In genomic region chr14:81516941-81517797, GRCh38 we compare ENCODE assay signal across 12 cellular contexts. TPM values are rescaled to one million over a fixed set of nuclear protein-coding genes. Genes with fewer than 3 reads are reported as not detected.
A peak's percentile ranks its signal among the peaks of the same experiment; 100 is the strongest.
DNase-seq lines count a peak whose midpoint lies in the region; ATAC-seq and TF ChIP-seq lines count a peak whose summit lies in the region.
"Had no signal": no experiment of that assay in that cellular context is flagged by ENCODE, and none has a peak within 500 bp of the region (broad histone marks: within the 10 kb centered on the region; RNA-seq: fewer than 3 reads in every experiment).

No MANE protein-coding gene starts in this region.

- peaks cover 4% of the 10 kb centered on the region for H3K79me2 ChIP-seq in mammary epithelial cell (ENCODE audit: insufficient read depth, low read length)

- H3K36me3 Mint-ChIP-seq in activated CD4-positive, alpha-beta memory T cell treated with anti-CD3 and anti-CD28 coated beads for 36 hours = peaks cover 49% of the 10 kb centered on the region

- no peak overlapping the region for H3K27ac Mint-ChIP-seq in activated CD4-positive, alpha-beta memory T cell treated with anti-CD3 and anti-CD28 coated beads for 36 hours
- H3K27ac Mint-ChIP-seq: activated CD4-positive, alpha-beta memory T cell treated with anti-CD3 and anti-CD28 coated beads, Interleukin-2, amount 10 ng/mL, durations not matched to agents 7 days and 5 days had no signal

- TF ChIP-seq CTCF in breast epithelium (IDR thresholded peaks at IDR 0.05) = no peak
- TF ChIP-seq CTCF in mammary epithelial cell (conservative IDR thresholded peaks at IDR 0.05 in 1 of 2, IDR thresholded peaks at IDR 0.05 in 1 of 2; ENCODE audit: extremely low read depth in 1 of 2, insufficient read depth in 1 of 2, low read depth in 1 of 2, low read length in 2 of 2) = no peak
- no peak for TF ChIP-seq CTCF in fibroblast of pulmonary artery (IDR thresholded peaks at IDR 0.05; ENCODE audit: low read length, missing control alignments)
- no peak for TF ChIP-seq CTCF in vagina (IDR thresholded peaks at IDR 0.05)

- ATAC-seq in GM21825 (IDR thresholded peaks at IDR 0.05; ENCODE audit: unreplicated experiment) (no peak), HG02973 (IDR thresholded peaks at IDR 0.05; ENCODE audit: unreplicated experiment) (no peak)

- dilution Hi-C loops in mammary epithelial cell (cut with HindIII; ENCODE audit: low sequenced_read_pairs) = no loop called here

- no peak overlapping the region for H3K4me2 ChIP-seq in mammary epithelial cell (ENCODE audit: insufficient read depth, low read depth, low read length)
- H3K4me2 ChIP-seq: BLaER1 treated with 17β-estradiol and CSF1 and Interleukin-3, amounts not matched to agents 10 nM and 100 nM; KMS-11 had no signal

- H4K20me1 ChIP-seq in mammary epithelial cell (ENCODE audit: insufficient read depth, low read length) = no peaks in the 10 kb centered on the region

- no peaks in the 10 kb centered on the region for H3K9me3 ChIP-seq in breast epithelium
- H3K9me3 ChIP-seq in mammary epithelial cell (replicated peaks; ENCODE audit: insufficient read depth, low read length) = no peaks in the 10 kb centered on the region
- no peaks in the 10 kb centered on the region for H3K9me3 ChIP-seq in muscle layer of colon (ENCODE audit: low read length)
- no peaks in the 10 kb centered on the region for H3K9me3 ChIP-seq in vagina

- BruUV-seq in mammary epithelial cell (replicated peaks; lab: Mats Ljungman, UMichigan) = no TSS peak

- CTCF ChIA-PET in mammary epithelial cell (lab: Charles Lee; ENCODE audit: low non-redundant PET) = no interaction called here
- CTCF ChIA-PET in activated CD4-positive, alpha-beta memory T cell treated with anti-CD3 and anti-CD28 coated beads for 36 hours (lab: Charles Lee) = no interaction called here

- no peak overlapping the region for H3K4me3 Mint-ChIP-seq in activated CD4-positive, alpha-beta memory T cell treated with anti-CD3 and anti-CD28 coated beads for 36 hours
- H3K4me3 Mint-ChIP-seq: activated CD4-positive, alpha-beta memory T cell treated with anti-CD3 and anti-CD28 coated beads, Interleukin-2, amount 10 ng/mL, durations not matched to agents 7 days and 5 days had no signal

- H2AFZ ChIP-seq in mammary epithelial cell (ENCODE audit: low read depth, low read length) = no peak overlapping the region

- H3K36me3 ChIP-seq in breast epithelium = no peaks in the 10 kb centered on the region
- H3K36me3 ChIP-seq in mammary epithelial cell (ENCODE audit: insufficient read depth, low read length) = peaks cover under 1% of the 10 kb centered on the region
- peaks cover 8% of the 10 kb centered on the region for H3K36me3 ChIP-seq in muscle layer of colon (ENCODE audit: insufficient read depth, low read length)
- H3K36me3 ChIP-seq in vagina = peaks cover 0 to 23% of the 10 kb centered on the region in 2 donors

- no peaks in the 10 kb centered on the region for H3K9me3 Mint-ChIP-seq in activated CD4-positive, alpha-beta memory T cell treated with anti-CD3 and anti-CD28 coated beads for 36 hours
- H3K9me3 Mint-ChIP-seq: activated CD4-positive, alpha-beta memory T cell treated with anti-CD3 and anti-CD28 coated beads, Interleukin-2, amount 10 ng/mL, durations not matched to agents 7 days and 5 days had no signal

- H3K27me3 Mint-ChIP-seq in activated CD4-positive, alpha-beta memory T cell treated with anti-CD3 and anti-CD28 coated beads for 36 hours = no peaks in the 10 kb centered on the region
- H3K27me3 Mint-ChIP-seq: activated CD4-positive, alpha-beta memory T cell treated with anti-CD3 and anti-CD28 coated beads, Interleukin-2, amount 10 ng/mL, durations not matched to agents 7 days and 5 days had no signal

- POLR2A ChIA-PET in activated CD4-positive, alpha-beta memory T cell treated with anti-CD3 and anti-CD28 coated beads for 36 hours (lab: Charles Lee) = interaction anchor here (0.5 to 1.0 kb wide), 3 partner anchors 15 to 297 kb away, joined by 3 read pairs; partner anchors contain the start of gene GTF2A1

- no peak for TF ChIP-seq POLR2A in breast epithelium (IDR thresholded peaks at IDR 0.05)
- TF ChIP-seq POLR2A in vagina (IDR thresholded peaks at IDR 0.05) = no peak

- 60% methylated on average over 2 of the region's 2 CpGs for WGBS in mammary epithelial cell (ENCODE audit: low coverage, missing lambda C conversion rate)

- H3K4me3 ChIP-seq in breast epithelium (no peak overlapping the region), mammary epithelial cell (replicated peaks in 1 of 3; ENCODE audit: insufficient read depth in 1 of 3, low read depth in 2 of 3, low read length in 3 of 3) (no peak overlapping the region), fibroblast of pulmonary artery (replicated peaks; ENCODE audit: low read depth, low read length) (no peak overlapping the region), muscle layer of colon (ENCODE audit: low read depth in 1 of 2, low read length in 2 of 2) (peak overlapping the region in 1 of 2 donors; percentile 13), vagina (no peak overlapping the region)
- H3K4me3 ChIP-seq: BLaER1 treated with 17β-estradiol and CSF1 and Interleukin-3, amounts not matched to agents 10 nM and 100 nM had no signal

- DNase-seq in breast epithelium (ENCODE audit: low spot score in 2 of 2) (no peak), mammary epithelial cell (no peak), fibroblast of pulmonary artery (ENCODE audit: low read depth) (peak; percentile 86), vagina (ENCODE audit: extremely low spot score in 2 of 2) (no peak)
- DNase-seq in activated CD4-positive, alpha-beta memory T cell treated with anti-CD3 and anti-CD28 coated beads for 36 hours = no peak
- DNase-seq: activated CD4-positive, alpha-beta memory T cell treated with anti-CD3 and anti-CD28 coated beads, Interleukin-2, amount 10 ng/mL, durations not matched to agents 7 days and 5 days; cerebellar nuclear complex had no signal

- peaks cover 32% of the 10 kb centered on the region for H3K4me1 Mint-ChIP-seq in activated CD4-positive, alpha-beta memory T cell treated with anti-CD3 and anti-CD28 coated beads for 36 hours (ENCODE audit: low read depth)

- H3K27ac ChIP-seq in breast epithelium = peak overlapping the region; percentile 60 to 75
- no peak overlapping the region for H3K27ac ChIP-seq in mammary epithelial cell (ENCODE audit: insufficient read depth, low read depth, low read length)
- peak overlapping the region; percentile 70 for H3K27ac ChIP-seq in muscle layer of colon (ENCODE audit: low read depth, low read length)
- peak overlapping the region; percentile 52 for H3K27ac ChIP-seq in vagina
- H3K27ac ChIP-seq: BLaER1 treated with 17β-estradiol and CSF1 and Interleukin-3, amounts not matched to agents 10 nM and 100 nM; KMS-11 had no signal

- H3K27me3 ChIP-seq in breast epithelium = no peaks in the 10 kb centered on the region
- H3K27me3 ChIP-seq in mammary epithelial cell (ENCODE audit: insufficient read depth, low read length) = no peaks in the 10 kb centered on the region
- H3K27me3 ChIP-seq in muscle layer of colon (ENCODE audit: control insufficient read depth in 1 of 2, insufficient read depth in 2 of 2, low read length in 2 of 2) = no peaks in the 10 kb centered on the region
- no peaks in the 10 kb centered on the region for H3K27me3 ChIP-seq in vagina
- H3K27me3 ChIP-seq: BLaER1 treated with 17β-estradiol and CSF1 and Interleukin-3, amounts not matched to agents 10 nM and 100 nM had no signal

- in situ Hi-C loops in mammary epithelial cell (cut with MboI; ENCODE audit: low sequenced_read_pairs in 2 of 2) = no loop called here

- H3K4me1 ChIP-seq in breast epithelium (peaks cover 0 to 13% of the 10 kb centered on the region in 2 donors), mammary epithelial cell (ENCODE audit: insufficient read depth, low read length) (no peaks in the 10 kb centered on the region), muscle layer of colon (ENCODE audit: insufficient read depth, low read length) (peaks cover 42% of the 10 kb centered on the region), vagina (peaks cover 14% of the 10 kb centered on the region)

- H3K9ac ChIP-seq in mammary epithelial cell (ENCODE audit: insufficient read depth, low read length) (no peak overlapping the region), muscle layer of colon (ENCODE audit: low read length) (no peak overlapping the region)
- H3K9ac ChIP-seq: BLaER1 treated with 17β-estradiol and CSF1 and Interleukin-3, amounts not matched to agents 10 nM and 100 nM; KMS-11 had no signal

- intact Hi-C loops in breast epithelium (cut with DNase I; ENCODE audit: low total_unique reads) (no loop called here), mammary epithelial cell (cut with micrococcal nuclease) (no loop called here), vagina (cut with DNase I) (no loop called here)
- intact Hi-C loops in activated CD4-positive, alpha-beta memory T cell treated with anti-CD3 and anti-CD28 coated beads for 36 hours (cut with micrococcal nuclease) = no loop called here

RNA-seq across cellular contexts. Expression of gene SEL1L, which starts 16.5 kb away (rescaled TPM):
- 10 to 100 TPM; 53.7 to 84.3 (median 65.9) TPM for total RNA-seq in breast epithelium
- total RNA-seq in mammary epithelial cell = 10 to 100 TPM; 64.3 to 85.9 TPM
- 8.3 TPM for polyA plus RNA-seq in mammary epithelial cell
- polyA minus RNA-seq in mammary epithelial cell = 36.8 TPM
- 28.2 TPM for total RNA-seq in vagina
- total RNA-seq in activated CD4-positive, alpha-beta memory T cell treated with anti-CD3 and anti-CD28 coated beads for 36 hours = 10 to 100 TPM; 49.0 to 50.2 TPM
